Comparison of ENCODE assay signal across 8 cellular contexts in the genomic region with DNA sequence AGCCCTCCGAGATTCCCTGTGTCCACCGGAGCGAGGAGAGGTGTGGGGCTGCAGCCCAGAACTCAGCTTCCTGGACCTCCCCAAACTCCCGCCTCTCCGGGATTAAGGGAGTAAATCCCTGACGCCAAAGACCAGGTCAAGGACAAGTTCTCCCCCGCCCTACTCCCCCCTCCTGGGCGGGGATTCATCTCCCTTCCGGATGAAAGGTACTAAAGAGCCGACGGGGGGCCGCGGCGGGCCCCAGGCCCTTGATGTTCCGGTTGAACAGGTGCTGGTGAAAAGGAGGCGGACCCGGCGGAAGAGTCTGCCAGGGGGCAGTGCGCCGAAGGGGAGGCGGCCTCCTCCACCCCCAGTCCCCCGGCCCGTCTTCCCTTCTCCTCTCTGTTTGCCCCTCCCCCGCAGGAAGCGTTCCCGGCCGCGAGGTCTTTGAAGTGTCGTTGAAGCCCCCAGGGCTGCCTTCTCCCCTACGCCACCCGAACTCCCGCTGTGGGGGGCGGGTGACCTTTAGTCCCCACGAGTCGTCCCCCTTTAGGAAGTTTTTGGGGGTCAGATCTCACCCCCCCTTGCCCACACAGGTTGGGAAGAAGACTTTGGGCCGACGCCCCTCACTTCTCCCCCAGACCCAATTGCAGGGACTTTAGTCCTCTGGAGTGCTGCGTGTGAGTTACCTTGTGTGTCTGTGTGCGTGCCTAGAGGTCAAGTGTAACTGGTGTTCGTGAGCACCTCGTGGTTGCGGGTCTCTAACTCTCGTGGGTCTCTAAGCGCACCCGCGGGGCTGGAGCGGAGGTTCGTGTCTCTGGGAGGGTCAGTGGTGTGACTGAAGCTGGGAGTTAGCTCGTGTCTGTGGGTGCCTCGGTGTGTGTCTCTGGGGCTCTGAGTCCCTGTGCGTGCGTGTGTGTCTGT. TPM values are rescaled to one million over a fixed set of nuclear protein-coding genes. Genes with fewer than 3 reads are reported as not detected.
DNase-seq lines count a peak whose midpoint lies in the region; ATAC-seq and TF ChIP-seq lines count a peak whose summit lies in the region.

No MANE protein-coding gene starts in this region.

- peak overlapping the region; percentile 84 for H3K4me2 ChIP-seq in skeletal muscle satellite cell (ENCODE audit: low read length)

- peaks cover 52% of the 10 kb centered on the region for H3K4me1 Mint-ChIP-seq in T-helper 17 cell

- H3K27me3 ChIP-seq in skeletal muscle satellite cell (ENCODE audit: control insufficient read depth, insufficient read depth, low read length), result no peaks in the 10 kb centered on the region

- no peaks in the 10 kb centered on the region for H3K27me3 Mint-ChIP-seq in T-helper 17 cell

- in situ Hi-C loops in astrocyte of the cerebellum (cut with HindIII; ENCODE audit: low sequenced_read_pairs), result no loop called here

- peaks cover 2% of the 10 kb centered on the region for H3K36me3 ChIP-seq in skeletal muscle satellite cell (ENCODE audit: insufficient read depth, low read length)

- peaks cover 2% of the 10 kb centered on the region for H3K36me3 Mint-ChIP-seq in T-helper 17 cell (ENCODE audit: low read depth)

- H3K4me1 ChIP-seq in skeletal muscle satellite cell (ENCODE audit: control insufficient read depth, insufficient read depth, low read length), result peaks cover 39% of the 10 kb centered on the region

- peak overlapping the region; percentile 97 for H3K4me3 Mint-ChIP-seq in T-helper 17 cell

- peak; percentile 55 for DNase-seq in NCI-H128 (lab: John Stamatoyannopoulos, UW; ENCODE audit: unreplicated experiment)
- peak; percentile 38 to 63 (median 58) for DNase-seq in T-helper 17 cell
- DNase-seq in astrocyte of the cerebellum (ENCODE audit: low read depth), result no peak
- peak; percentile 82 for DNase-seq in iPS DF 4.7 (ENCODE audit: extremely low read depth, low spot score)
- no peak for DNase-seq in NCI-H446 treated with DMSO at 0.1 percent for 48 hours (lab: John Stamatoyannopoulos, UW)

- peak; percentile 23 for ATAC-seq in GM18498 (IDR thresholded peaks at IDR 0.05; ENCODE audit: unreplicated experiment)
- ATAC-seq in T-helper 17 cell, result no peak
- ATAC-seq in HG02610 (IDR thresholded peaks at IDR 0.05; ENCODE audit: unreplicated experiment), result no peak

- H3K4me3 ChIP-seq in astrocyte of the cerebellum (ENCODE audit: low read depth, low read length) (peak overlapping the region; percentile 91), skeletal muscle satellite cell (ENCODE audit: low read length) (peak overlapping the region; percentile 74)

- H3K9me3 ChIP-seq in T-helper 17 cell (ENCODE audit: control insufficient read depth, low read length, poor library complexity, severe bottlenecking) (no peaks in the 10 kb centered on the region), skeletal muscle satellite cell (replicated peaks; ENCODE audit: low read length) (no peaks in the 10 kb centered on the region)

- no peak for TF ChIP-seq CTCF in astrocyte of the cerebellum (IDR thresholded peaks at IDR 0.05; ENCODE audit: low read depth, low read length, missing control alignments)

- peak overlapping the region; percentile 86 for H3K9ac ChIP-seq in skeletal muscle satellite cell (ENCODE audit: low read depth, low read length)

- peak overlapping the region; percentile 97 for H3K27ac Mint-ChIP-seq in T-helper 17 cell

RNA-seq across cellular contexts. Expression of a gene that starts 1.1 kb away (rescaled TPM):
- total RNA-seq in T-helper 17 cell, result 100 to 1,000 TPM; 304 to 334 TPM
- 14.7 and 17.5 TPM in 2 replicates for total RNA-seq in skeletal muscle satellite cell (2012; rRNA removed)

RNA-seq across cellular contexts. Expression of a gene that starts 26.1 kb away (rescaled TPM):
- 10 to 100 TPM; 12.0 to 12.8 TPM for total RNA-seq in T-helper 17 cell
- total RNA-seq in skeletal muscle satellite cell (2012; rRNA removed), result 2.8 and 6.1 TPM in 2 replicates

RNA-seq across cellular contexts. Expression of a gene that starts 29.2 kb away (rescaled TPM):
- 1 to 10 TPM in 1 of 2 donors, under 1 TPM in 1; 0.60 to 1.1 TPM for total RNA-seq in T-helper 17 cell
- total RNA-seq in skeletal muscle satellite cell (2012; rRNA removed), result 3.8 and 4.4 TPM in 2 replicates

RNA-seq across cellular contexts. Expression of a gene that starts 44.1 kb away (rescaled TPM):
- total RNA-seq in T-helper 17 cell, result not detected
- total RNA-seq in skeletal muscle satellite cell (2012; rRNA removed), result 1.8 and 3.1 TPM in 2 replicates

RNA-seq across cellular contexts. Expression of a gene that starts 48.5 kb away (rescaled TPM):
- total RNA-seq in T-helper 17 cell, result 10 to 100 TPM; 78.5 to 85.5 TPM
- 460 and 486 TPM in 2 replicates for total RNA-seq in skeletal muscle satellite cell (2012; rRNA removed)

Comparison
In these comparisons a context has a peak if more than half of its experiments do, and no peak if none do; other contexts are left out.
1. DNase-seq: peak in NCI-H128 (single experiment), T-helper 17 cell (3 of 3) and iPS DF 4.7 (single experiment); none in astrocyte of the cerebellum (single experiment) and NCI-H446 treated with DMSO at 0.1 percent for 48 hours (single experiment).